Comparison of ENCODE assay signal across 28 cellular contexts in the genomic region with DNA sequence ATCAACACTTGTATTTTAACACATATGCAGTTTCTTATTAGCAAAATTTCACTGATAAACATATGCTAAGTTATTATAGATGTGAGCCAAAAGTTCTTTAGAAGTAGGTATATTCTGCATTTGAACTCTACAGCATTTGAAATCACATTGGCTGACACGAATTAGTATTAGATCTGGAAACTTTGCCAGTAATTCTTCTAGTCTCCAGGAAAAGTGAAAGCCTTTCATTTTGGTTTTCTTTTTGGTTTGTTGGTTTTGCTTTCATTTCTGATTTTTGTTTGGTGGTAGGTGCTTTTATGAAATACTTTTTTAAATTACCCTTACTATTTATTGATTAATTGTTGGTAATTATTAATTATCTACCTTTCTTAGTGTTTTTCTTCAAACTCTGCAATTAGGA.
A peak's percentile ranks its signal among the peaks of the same experiment; 100 is the strongest.
DNase-seq lines count a peak whose midpoint lies in the region; ATAC-seq and TF ChIP-seq lines count a peak whose summit lies in the region.
"Had no signal": no experiment of that assay in that cellular context is flagged by ENCODE, and none has a peak within 500 bp of the region (broad histone marks: within the 10 kb centered on the region; RNA-seq: fewer than 3 reads in every experiment).

No MANE protein-coding gene starts in this region.

- peak overlapping the region; percentile 51 for H3K4me3 ChIP-seq in adipocyte (ENCODE audit: low read length)
- peak overlapping the region in 1 of 2 experiments; percentile 25 for H3K4me3 ChIP-seq in mesenchymal stem cell (ENCODE audit: insufficient read depth in 1 of 2, low read depth in 1 of 2, low read length in 2 of 2)
- H3K4me3 ChIP-seq: HAP-1, hepatocyte, smooth muscle cell, thoracic aorta had no signal

- H3K36me3 ChIP-seq in adipocyte (ENCODE audit: control insufficient read depth, insufficient read depth, low read length, severe bottlenecking) (no peaks in the 10 kb centered on the region), mesenchymal stem cell (ENCODE audit: control insufficient read depth in 1 of 2, insufficient read depth in 2 of 2, low read depth in 1 of 2, low read length in 2 of 2) (no peaks in the 10 kb centered on the region)
- H3K36me3 ChIP-seq: HAP-1, thoracic aorta had no signal

- H3K4me2 ChIP-seq in mesenchymal stem cell (ENCODE audit: low read length, poor library complexity, severe bottlenecking): no peak overlapping the region
- H3K4me2 ChIP-seq: hepatocyte, smooth muscle cell had no signal

- H3K18ac ChIP-seq in mesenchymal stem cell (ENCODE audit: low read depth in 1 of 2, low read length in 2 of 2): no peak overlapping the region

- H3K14ac ChIP-seq in mesenchymal stem cell (ENCODE audit: low read length in 2 of 2): no peak overlapping the region

- no peak overlapping the region for H3K27ac ChIP-seq in mesenchymal stem cell (ENCODE audit: low read length, poor library complexity, severe bottlenecking)
- H3K27ac ChIP-seq: foreskin keratinocyte, hepatocyte, thoracic aorta had no signal

- peaks cover 3% of the 10 kb centered on the region for H3K79me1 ChIP-seq in mesenchymal stem cell (replicated peaks; ENCODE audit: low read length, poor library complexity, severe bottlenecking)

- in situ Hi-C loops in GM13977 (cut with MboI; ENCODE audit: low pct_unique_long_range_greater_than_20kb, low sequenced_read_pairs, unreplicated experiment): no loop called here

- peaks cover 31% of the 10 kb centered on the region for H3K4me1 ChIP-seq in adipocyte (ENCODE audit: control insufficient read depth, insufficient read depth, low read length)
- no peaks in the 10 kb centered on the region for H3K4me1 ChIP-seq in mesenchymal stem cell (ENCODE audit: control insufficient read depth, insufficient read depth, low read depth, low read length)
- H3K4me1 ChIP-seq: foreskin keratinocyte, HAP-1 had no signal

- no peak overlapping the region for H4K8ac ChIP-seq in mesenchymal stem cell (ENCODE audit: low read length)

- WGBS in mesenchymal stem cell: 100% methylated on average over 1 of the region's 1 CpG

- peak; percentile 6 for DNase-seq in GM13977 (ENCODE audit: low spot score)
- DNase-seq in adipocyte (ENCODE audit: low read depth): no peak
- DNase-seq in mesenchymal stem cell: no peak
- DNase-seq: activated CD8-positive, alpha-beta memory T cell treated with anti-CD3 and anti-CD28 coated beads for 24 hours; activated T-cell treated with anti-CD3 and anti-CD28 coated beads, Interleukin-2, amount 50 U/mL, for 24 hours; amygdala; central memory CD4-positive, alpha-beta T cell; DMS79; foreskin keratinocyte; immature natural killer cell; Kasumi-1; NCI-H1092 treated with DMSO at 0.1 percent for 48 hours; NCI-H2029 treated with DMSO at 0.1 percent for 48 hours; NCI-H446; nucleus accumbens; retina; stimulated activated CD4-positive, alpha-beta T cell treated with anti-CD3 and anti-CD28 coated beads, Interleukin-2, amount 100 ng/mL, for 48 hours; stimulated activated naive B cell treated with anti-CD40 and anti-IgM and Interleukin-4, amounts not matched to agents 10 μg/mL and 1 μg/mL and 100 μg/mL, for 72 hours; T-cell had no signal

- no peaks in the 10 kb centered on the region for H3K27me3 ChIP-seq in adipocyte (replicated peaks; ENCODE audit: control insufficient read depth, insufficient read depth, low read length)
- H3K27me3 ChIP-seq in mesenchymal stem cell (ENCODE audit: control insufficient read depth in 1 of 2, insufficient read depth in 1 of 2, low read length in 2 of 2): no peaks in the 10 kb centered on the region
- H3K27me3 ChIP-seq: foreskin keratinocyte, hepatocyte had no signal

- no peak overlapping the region for H2BK5ac ChIP-seq in mesenchymal stem cell (ENCODE audit: low read depth, low read length, poor library complexity, severe bottlenecking)

- H3K23ac ChIP-seq in mesenchymal stem cell (ENCODE audit: low read length in 2 of 2): no peak overlapping the region

- ATAC-seq in GM21381 (IDR thresholded peaks at IDR 0.05; ENCODE audit: unreplicated experiment): peak; percentile 55
- no peak for ATAC-seq in GM21529 (IDR thresholded peaks at IDR 0.05; ENCODE audit: unreplicated experiment)
- no peak for ATAC-seq in HG03108 (IDR thresholded peaks at IDR 0.05; ENCODE audit: unreplicated experiment)
- ATAC-seq in HG02884 (IDR thresholded peaks at IDR 0.05; ENCODE audit: unreplicated experiment): no peak
- ATAC-seq: activated CD4-positive, CD25-positive, alpha-beta regulatory T cell treated with anti-CD3 and anti-CD28 coated beads, Interleukin-2, amount 50 U/mL, for 24 hours; foreskin keratinocyte; stimulated activated naive B cell treated with anti-CD40 and anti-IgM and Interleukin-4, amounts not matched to agents 10 μg/mL and 1 μg/mL and 100 μg/mL, for 72 hours; T-cell had no signal

- H2BK12ac ChIP-seq in mesenchymal stem cell (ENCODE audit: low read length in 2 of 2): no peak overlapping the region

- H2BK15ac ChIP-seq in mesenchymal stem cell (ENCODE audit: low read depth, poor library complexity, severe bottlenecking): no peak overlapping the region

- H2BK120ac ChIP-seq in mesenchymal stem cell (ENCODE audit: low read depth, low read length): no peak overlapping the region

- H3K9ac ChIP-seq in adipocyte (ENCODE audit: low read length) (peak overlapping the region; percentile 13), mesenchymal stem cell (ENCODE audit: low read length) (peak overlapping the region; percentile 20)

- H2AK5ac ChIP-seq in mesenchymal stem cell (ENCODE audit: low read length, severe bottlenecking): no peak overlapping the region

- TF ChIP-seq CTCF in GM13977 (IDR thresholded peaks at IDR 0.05; ENCODE audit: extremely low read depth, insufficient read depth, missing control alignments): no peak

- H3K9me3 ChIP-seq in adipocyte (ENCODE audit: control insufficient read depth, low read length) (no peaks in the 10 kb centered on the region), mesenchymal stem cell (ENCODE audit: control insufficient read depth, low read length) (no peaks in the 10 kb centered on the region)
- H3K9me3 ChIP-seq: HAP-1, thoracic aorta had no signal

- H4K91ac ChIP-seq in mesenchymal stem cell (ENCODE audit: low read length): no peak overlapping the region

- no peak overlapping the region for H2AFZ ChIP-seq in mesenchymal stem cell (ENCODE audit: low read depth, low read length)
- H2AFZ ChIP-seq: hepatocyte had no signal

- H3K4ac ChIP-seq in mesenchymal stem cell (ENCODE audit: low read depth in 1 of 2, low read length in 2 of 2): no peak overlapping the region
